ENCODE assay signal across 9 cellular contexts in genomic region chr3:184514151-184514490, GRCh38. TPM values are rescaled to one million over a fixed set of nuclear protein-coding genes. Genes with fewer than 3 reads are reported as not detected.
DNase-seq lines count a peak whose midpoint lies in the region; ATAC-seq and TF ChIP-seq lines count a peak whose summit lies in the region.
"Had no signal": no experiment of that assay in that cellular context is flagged by ENCODE, and none has a peak within 500 bp of the region (broad histone marks: within the 10 kb centered on the region; RNA-seq: fewer than 3 reads in every experiment).

No MANE protein-coding gene starts in this region.

- H3K79me2 ChIP-seq in ACC112 (ENCODE audit: control insufficient read depth, insufficient read depth, low read length, unreplicated experiment), result no peaks in the 10 kb centered on the region

- H3K4me3 Mint-ChIP-seq in chondrocyte (ENCODE audit: unreplicated experiment), result peak overlapping the region; percentile 64

- no peak overlapping the region for H3K27ac Mint-ChIP-seq in chondrocyte (ENCODE audit: unreplicated experiment)

- H3K9me3 Mint-ChIP-seq in chondrocyte (ENCODE audit: low read depth), result peaks cover 10% of the 10 kb centered on the region

- TF ChIP-seq CTCF in chondrocyte (IDR thresholded peaks at IDR 0.05), result no peak

- H3K27me3 ChIP-seq in ACC112 (ENCODE audit: insufficient read depth, low read length) (peaks cover 95% of the 10 kb centered on the region), muscle layer of duodenum (ENCODE audit: low read depth, low read length) (peaks cover 15% of the 10 kb centered on the region)
- H3K27me3 ChIP-seq: right lobe of liver had no signal

- no peak for DNase-seq in chondrocyte (ENCODE audit: low spot score)
- no peak for DNase-seq in C1 segment of cervical spinal cord (lab: John Stamatoyannopoulos, UW)
- no peak for DNase-seq in stimulated activated CD4-positive, alpha-beta T cell treated with anti-CD3 and anti-CD28 coated beads, Interleukin-12 subunit alpha, Interleukin-12 subunit beta, amount 100 ng/mL, for 4 hours

- H3K27me3 Mint-ChIP-seq in chondrocyte (ENCODE audit: low read depth), result peaks cover 88% of the 10 kb centered on the region

- no peaks in the 10 kb centered on the region for H3K9me3 ChIP-seq in muscle layer of duodenum (ENCODE audit: control insufficient read depth in 1 of 2, low read length in 2 of 2)
- H3K9me3 ChIP-seq: right lobe of liver had no signal

- peaks cover 8% of the 10 kb centered on the region for H3K4me1 Mint-ChIP-seq in chondrocyte (ENCODE audit: low read depth)

- H3K4me3 ChIP-seq in ACC112 (ENCODE audit: low read depth, low read length), result peak overlapping the region; percentile 64; the same call in 1 of the 2 replicates
- peak overlapping the region; percentile 9 to 55 for H3K4me3 ChIP-seq in muscle layer of duodenum (ENCODE audit: low read depth in 1 of 2, low read length in 2 of 2)

- H2AFZ ChIP-seq in ACC112 (ENCODE audit: low read length, unreplicated experiment), result peak overlapping the region; percentile 5

- H3K4me1 ChIP-seq in ACC112 (ENCODE audit: control insufficient read depth, insufficient read depth, low read length, unreplicated experiment) (no peaks in the 10 kb centered on the region), muscle layer of duodenum (ENCODE audit: control insufficient read depth in 1 of 2, insufficient read depth in 2 of 2, low read length in 2 of 2) (peaks cover 0 to 11% of the 10 kb centered on the region in 2 donors)

- H3K27ac ChIP-seq in ACC112 (ENCODE audit: low read depth, low read length) (no peak overlapping the region), muscle layer of duodenum (ENCODE audit: low read length) (no peak overlapping the region)
- H3K27ac ChIP-seq: right lobe of liver had no signal

- H3K36me3 ChIP-seq in ACC112 (ENCODE audit: insufficient read depth, low read length), result no peaks in the 10 kb centered on the region
- no peaks in the 10 kb centered on the region for H3K36me3 ChIP-seq in muscle layer of duodenum (ENCODE audit: control insufficient read depth in 1 of 2, insufficient read depth in 2 of 2, low read length in 2 of 2)
- H3K36me3 ChIP-seq: right lobe of liver had no signal

- H3K36me3 Mint-ChIP-seq in chondrocyte (ENCODE audit: low read depth), result peaks cover 10% of the 10 kb centered on the region

- ATAC-seq in HG03066 (IDR thresholded peaks at IDR 0.05; ENCODE audit: low read depth, unreplicated experiment) (peak; percentile 27), HG02870 (IDR thresholded peaks at IDR 0.05; ENCODE audit: unreplicated experiment) (no peak), GM19351 (IDR thresholded peaks at IDR 0.05; ENCODE audit: unreplicated experiment) (no peak)

RNA-seq across cellular contexts. Expression of gene EPHB3, which starts 47.5 kb away (rescaled TPM):
- total RNA-seq in chondrocyte, result 7.2 to 11.6 TPM (median 7.5 TPM) in 3 replicates
